In genomic region chr10:43795093-43795492, GRCh38 we compare ENCODE assay signal across 22 cellular contexts.
A peak's percentile ranks its signal among the peaks of the same experiment; 100 is the strongest.
DNase-seq lines count a peak whose midpoint lies in the region; ATAC-seq, FAIRE-seq and TF ChIP-seq lines count a peak whose summit lies in the region.
"Had no signal": no experiment of that assay in that cellular context is flagged by ENCODE, and none has a peak within 500 bp of the region (broad histone marks: within the 10 kb centered on the region; RNA-seq: fewer than 3 reads in every experiment).

No MANE protein-coding gene starts in this region.

- H3F3A ChIP-seq in GM23338 (replicated peaks; ENCODE audit: low read depth), result no peaks in the 10 kb centered on the region

- no peak overlapping the region for H3K27ac Mint-ChIP-seq in activated CD4-positive, alpha-beta T cell treated with anti-CD3 and anti-CD28 coated beads, Interleukin-2, amount 10 ng/mL, durations not matched to agents 24 days and 14 days
- no peak overlapping the region for H3K27ac Mint-ChIP-seq in GM23338
- H3K27ac Mint-ChIP-seq: B cell; CD4-positive, CD25-positive, alpha-beta regulatory T cell; CD8-positive, alpha-beta T cell; H9 had no signal

- H3K36me3 ChIP-seq in GM23338 (ENCODE audit: insufficient read depth) (no peaks in the 10 kb centered on the region), H1 (ENCODE audit: control insufficient read depth in 2 of 4, insufficient read depth in 4 of 4, low read length in 3 of 4) (no peaks in the 10 kb centered on the region), mesenchymal stem cell (ENCODE audit: control insufficient read depth in 1 of 2, insufficient read depth in 2 of 2, low read depth in 1 of 2, low read length in 2 of 2) (no peaks in the 10 kb centered on the region)
- H3K36me3 ChIP-seq: BLaER1 had no signal

- H3K4me1 ChIP-seq in GM23338 (ENCODE audit: insufficient read depth), result no peaks in the 10 kb centered on the region
- no peaks in the 10 kb centered on the region for H3K4me1 ChIP-seq in H1 (replicated peaks in 1 of 4; ENCODE audit: control insufficient read depth in 3 of 4, insufficient read depth in 4 of 4, low read length in 3 of 4)
- peaks cover 2% of the 10 kb centered on the region for H3K4me1 ChIP-seq in mesenchymal stem cell (ENCODE audit: control insufficient read depth, insufficient read depth, low read depth, low read length)
- H3K4me1 ChIP-seq: BLaER1, Caco-2 had no signal

- no peak overlapping the region for H4K5ac ChIP-seq in H1 (ENCODE audit: insufficient read length, low read depth, low read length)

- H3K27ac ChIP-seq in GM23338 (ENCODE audit: low read depth), result no peak overlapping the region
- no peak overlapping the region for H3K27ac ChIP-seq in H1 (ENCODE audit: low read depth, low read length)
- H3K27ac ChIP-seq in mesenchymal stem cell (ENCODE audit: low read length, poor library complexity, severe bottlenecking), result no peak overlapping the region
- H3K27ac ChIP-seq: 22Rv1, BLaER1, C4-2B had no signal

- H3K9me3 ChIP-seq in H1 (ENCODE audit: insufficient read depth in 2 of 2, low read depth in 1 of 2, low read length in 1 of 2) (no peaks in the 10 kb centered on the region; a peak in 1 of 4 replicates), mesenchymal stem cell (ENCODE audit: control insufficient read depth, low read length) (no peaks in the 10 kb centered on the region)
- H3K9me3 ChIP-seq: BLaER1, Caco-2 had no signal

- intact Hi-C loops in activated CD4-positive, alpha-beta T cell treated with anti-CD3 and anti-CD28 coated beads, Interleukin-2, amount 10 ng/mL, durations not matched to agents 24 days and 14 days (cut with micrococcal nuclease), result no loop called here

- H2BK15ac ChIP-seq in H1 (ENCODE audit: low read length), result no peak overlapping the region
- no peak overlapping the region for H2BK15ac ChIP-seq in mesenchymal stem cell (ENCODE audit: low read depth, poor library complexity, severe bottlenecking)

- no peak overlapping the region for H2BK20ac ChIP-seq in H1 (ENCODE audit: low read length)

- H2BK12ac ChIP-seq in H1 (ENCODE audit: low read depth, low read length) (no peak overlapping the region), mesenchymal stem cell (ENCODE audit: low read length in 2 of 2) (peak overlapping the region in 1 of 2 experiments; percentile 75)

- no peak overlapping the region for H3K9ac ChIP-seq in H1 (replicated peaks in 1 of 4; ENCODE audit: extremely low read depth in 1 of 4, low read depth in 3 of 4, low read length in 3 of 4)
- H3K9ac ChIP-seq in mesenchymal stem cell (ENCODE audit: low read length), result no peak overlapping the region
- H3K9ac ChIP-seq: BLaER1 had no signal

- H3K79me2 ChIP-seq in GM23338 (replicated peaks; ENCODE audit: insufficient read depth) (no peaks in the 10 kb centered on the region), H1 (ENCODE audit: control insufficient read depth in 1 of 2, insufficient read depth in 2 of 2, low read length in 2 of 2) (no peaks in the 10 kb centered on the region)

- no peak for ATAC-seq in GM23338
- ATAC-seq: CD8-positive, alpha-beta T cell; HCT116 had no signal

- H3K4me3 ChIP-seq in GM23338 (no peak overlapping the region), H1 (ENCODE audit: extremely low read depth in 1 of 4, insufficient read depth in 2 of 4, low read depth in 3 of 4, low read length in 4 of 4) (no peak overlapping the region), mesenchymal stem cell (ENCODE audit: insufficient read depth in 1 of 2, low read depth in 1 of 2, low read length in 2 of 2) (no peak overlapping the region)
- H3K4me3 ChIP-seq: BLaER1 had no signal

- H3K79me1 ChIP-seq in H1 (ENCODE audit: low read depth, low read length) (no peaks in the 10 kb centered on the region), mesenchymal stem cell (replicated peaks; ENCODE audit: low read length, poor library complexity, severe bottlenecking) (no peaks in the 10 kb centered on the region)

- no peak for TF ChIP-seq EP300 in H1 (IDR thresholded peaks at IDR 0.05; ENCODE audit: borderline replicate concordance in 1 of 2, low read depth in 2 of 2, low read length in 2 of 2)

- CTCF ChIA-PET in H1 (lab: Charles Lee; ENCODE audit: partially characterized antibody), result interaction anchor here (1.1 to 1.8 kb wide), 2 partner anchors 110 to 124 kb away, joined by 3 to 4 read pairs; no protein-coding TSS in a partner anchor

- H4K91ac ChIP-seq in H1 (replicated peaks; ENCODE audit: insufficient read length, low read length), result no peak overlapping the region
- peak overlapping the region; percentile 94 for H4K91ac ChIP-seq in mesenchymal stem cell (ENCODE audit: low read length)

- no peak overlapping the region for H3K14ac ChIP-seq in H1 (ENCODE audit: insufficient read length)
- no peak overlapping the region for H3K14ac ChIP-seq in mesenchymal stem cell (ENCODE audit: low read length in 2 of 2)

- no peaks in the 10 kb centered on the region; the same call in 1 of the 2 replicates for H3K23me2 ChIP-seq in H1 (ENCODE audit: low read depth, low read length)

- no peaks in the 10 kb centered on the region for H3K36me3 Mint-ChIP-seq in activated CD4-positive, alpha-beta T cell treated with anti-CD3 and anti-CD28 coated beads, Interleukin-2, amount 10 ng/mL, durations not matched to agents 24 days and 14 days (ENCODE audit: low read depth)
- no peaks in the 10 kb centered on the region for H3K36me3 Mint-ChIP-seq in GM23338 (ENCODE audit: low read depth)
- H3K36me3 Mint-ChIP-seq: CD4-positive, CD25-positive, alpha-beta regulatory T cell; CD8-positive, alpha-beta T cell had no signal

- H2AFZ ChIP-seq in GM23338 (0 out of 2 replicates have a peak overlapping the region, but pooled peaks have one; percentile 28), H1 (ENCODE audit: low read length) (0 out of 2 replicates have a peak overlapping the region, but pooled peaks have one; percentile 13), mesenchymal stem cell (ENCODE audit: low read depth, low read length) (no peak overlapping the region)

- no peak overlapping the region for H3K4ac ChIP-seq in H1 (replicated peaks; ENCODE audit: insufficient read length, low read depth, low read length)
- H3K4ac ChIP-seq in mesenchymal stem cell (ENCODE audit: low read depth in 1 of 2, low read length in 2 of 2), result peak overlapping the region; percentile 4 to 73

- DNase-seq in activated CD4-positive, alpha-beta T cell treated with anti-CD3 and anti-CD28 coated beads, Interleukin-2, amount 10 ng/mL, durations not matched to agents 24 days and 14 days, result peak; percentile 28
- no peak for DNase-seq in activated CD4-positive, alpha-beta T cell treated with anti-CD3 and anti-CD28 coated beads for 48 hours
- DNase-seq in GM23338 (ENCODE audit: low spot score), result no peak
- no peak for DNase-seq in H1 (ENCODE audit: low read depth in 1 of 2, low spot score in 2 of 2)
- no peak for DNase-seq in mesenchymal stem cell
- DNase-seq in effector CD4-positive, alpha-beta T cell, result no peak
- DNase-seq in hepatic stellate cell (ENCODE audit: low spot score), result no peak
- DNase-seq in HT-29 (ENCODE audit: low spot score), result no peak
- DNase-seq: Caco-2; CD4-positive, CD25-positive, alpha-beta regulatory T cell; CD8-positive, alpha-beta T cell; DMS153; DND-41; H9 had no signal

- H4K20me1 ChIP-seq in GM23338 (replicated peaks; ENCODE audit: insufficient read depth), result no peaks in the 10 kb centered on the region
- no peaks in the 10 kb centered on the region for H4K20me1 ChIP-seq in H1 (replicated peaks in 1 of 2; ENCODE audit: control insufficient read depth in 1 of 2, insufficient read depth in 2 of 2, low read length in 2 of 2)
- H4K20me1 ChIP-seq: BLaER1 had no signal

- no peak overlapping the region for H2BK120ac ChIP-seq in H1 (replicated peaks; ENCODE audit: low read depth, low read length)
- H2BK120ac ChIP-seq in mesenchymal stem cell (ENCODE audit: low read depth, low read length), result peak overlapping the region; percentile 86

- TF ChIP-seq CTCF in GM23338 (conservative IDR thresholded peaks at IDR 0.05; ENCODE audit: low read depth in 2 of 2) (no peak), H1 (IDR thresholded peaks at IDR 0.05; ENCODE audit: control extremely low read depth in 1 of 3, insufficient read depth in 1 of 3, low read depth in 1 of 3, low read length in 3 of 3) (no peak)

- no peaks in the 10 kb centered on the region for H3K9me3 Mint-ChIP-seq in activated CD4-positive, alpha-beta T cell treated with anti-CD3 and anti-CD28 coated beads, Interleukin-2, amount 10 ng/mL, durations not matched to agents 24 days and 14 days
- no peaks in the 10 kb centered on the region for H3K9me3 Mint-ChIP-seq in GM23338
- H3K9me3 Mint-ChIP-seq: CD8-positive, alpha-beta T cell had no signal

- H3K4me3 Mint-ChIP-seq in activated CD4-positive, alpha-beta T cell treated with anti-CD3 and anti-CD28 coated beads, Interleukin-2, amount 10 ng/mL, durations not matched to agents 24 days and 14 days, result no peak overlapping the region
- H3K4me3 Mint-ChIP-seq in GM23338, result no peak overlapping the region
- H3K4me3 Mint-ChIP-seq: B cell; CD4-positive, CD25-positive, alpha-beta regulatory T cell; CD8-positive, alpha-beta T cell; H9 had no signal

- H4K8ac ChIP-seq in H1 (ENCODE audit: extremely low read depth, insufficient read depth, low read length), result no peak overlapping the region
- H4K8ac ChIP-seq in mesenchymal stem cell (ENCODE audit: low read length), result peak overlapping the region; percentile 77

- TF ChIP-seq RAD21 in H1 (IDR thresholded peaks at IDR 0.05 in 1 of 2, conservative IDR thresholded peaks at IDR 0.05 in 1 of 2; ENCODE audit: low read depth in 2 of 2, low read length in 2 of 2), result no peak

- H3K9me2 ChIP-seq in GM23338 (ENCODE audit: insufficient read depth), result 0 out of 2 replicates have a peak, but pooled peaks cover 3% of the 10 kb centered on the region

- TF ChIP-seq POLR2A in H1 (IDR thresholded peaks at IDR 0.05; ENCODE audit: control extremely low read depth in 1 of 2, low read depth in 2 of 2, low read length in 2 of 2), result no peak

- POLR2A ChIA-PET in H1 (lab: Charles Lee; ENCODE audit: partially characterized antibody), result no interaction called here

- no peaks in the 10 kb centered on the region for H3K4me1 Mint-ChIP-seq in activated CD4-positive, alpha-beta T cell treated with anti-CD3 and anti-CD28 coated beads, Interleukin-2, amount 10 ng/mL, durations not matched to agents 24 days and 14 days
- H3K4me1 Mint-ChIP-seq in GM23338, result no peaks in the 10 kb centered on the region
- H3K4me1 Mint-ChIP-seq: B cell had no signal

- H2BK5ac ChIP-seq in H1 (ENCODE audit: low read depth, low read length) (no peak overlapping the region), mesenchymal stem cell (ENCODE audit: low read depth, low read length, poor library complexity, severe bottlenecking) (no peak overlapping the region)

- H3K18ac ChIP-seq in H1 (ENCODE audit: extremely low read depth, low read length), result no peak overlapping the region
- H3K18ac ChIP-seq in mesenchymal stem cell (ENCODE audit: low read depth in 1 of 2, low read length in 2 of 2), result peak overlapping the region; percentile 14 to 77

- H3K27me3 ChIP-seq in GM23338 (ENCODE audit: insufficient read depth), result no peaks in the 10 kb centered on the region
- no peaks in the 10 kb centered on the region for H3K27me3 ChIP-seq in H1 (replicated peaks in 1 of 4; ENCODE audit: control insufficient read depth in 3 of 4, extremely low read depth in 1 of 4, insufficient read depth in 3 of 4, low read length in 3 of 4)
- peaks cover 0 to 8% of the 10 kb centered on the region in 2 experiments for H3K27me3 ChIP-seq in mesenchymal stem cell (ENCODE audit: control insufficient read depth in 1 of 2, insufficient read depth in 1 of 2, low read length in 2 of 2)
- H3K27me3 ChIP-seq: BLaER1 had no signal

- no peak for FAIRE-seq in H1 (lab: Jason Lieb, UNC)
- FAIRE-seq: A204.1, G401.6, GM12892 had no signal

- peaks cover 25% of the 10 kb centered on the region for H3K27me3 Mint-ChIP-seq in activated CD4-positive, alpha-beta T cell treated with anti-CD3 and anti-CD28 coated beads, Interleukin-2, amount 10 ng/mL, durations not matched to agents 24 days and 14 days
- H3K27me3 Mint-ChIP-seq in GM23338 (ENCODE audit: insufficient read depth, low read depth, poor library complexity), result no peaks in the 10 kb centered on the region

- H3K4me2 ChIP-seq in GM23338, result no peak overlapping the region
- H3K4me2 ChIP-seq in H1 (ENCODE audit: insufficient read depth in 1 of 2, low read depth in 2 of 2, low read length in 2 of 2), result no peak overlapping the region
- no peak overlapping the region for H3K4me2 ChIP-seq in mesenchymal stem cell (ENCODE audit: low read length, poor library complexity, severe bottlenecking)
- H3K4me2 ChIP-seq: BLaER1 had no signal

- no peak overlapping the region for H3K56ac ChIP-seq in H1 (replicated peaks; ENCODE audit: insufficient read length, low read depth, low read length)

- H2AK5ac ChIP-seq in H1 (ENCODE audit: low read depth, low read length), result no peak overlapping the region
- H2AK5ac ChIP-seq in mesenchymal stem cell (ENCODE audit: low read length, severe bottlenecking), result no peak overlapping the region

- H3K23ac ChIP-seq in H1 (ENCODE audit: insufficient read length) (no peak overlapping the region), mesenchymal stem cell (ENCODE audit: low read length in 2 of 2) (no peak overlapping the region)
